ENCODE assay signal across 8 cellular contexts in the genomic region with DNA sequence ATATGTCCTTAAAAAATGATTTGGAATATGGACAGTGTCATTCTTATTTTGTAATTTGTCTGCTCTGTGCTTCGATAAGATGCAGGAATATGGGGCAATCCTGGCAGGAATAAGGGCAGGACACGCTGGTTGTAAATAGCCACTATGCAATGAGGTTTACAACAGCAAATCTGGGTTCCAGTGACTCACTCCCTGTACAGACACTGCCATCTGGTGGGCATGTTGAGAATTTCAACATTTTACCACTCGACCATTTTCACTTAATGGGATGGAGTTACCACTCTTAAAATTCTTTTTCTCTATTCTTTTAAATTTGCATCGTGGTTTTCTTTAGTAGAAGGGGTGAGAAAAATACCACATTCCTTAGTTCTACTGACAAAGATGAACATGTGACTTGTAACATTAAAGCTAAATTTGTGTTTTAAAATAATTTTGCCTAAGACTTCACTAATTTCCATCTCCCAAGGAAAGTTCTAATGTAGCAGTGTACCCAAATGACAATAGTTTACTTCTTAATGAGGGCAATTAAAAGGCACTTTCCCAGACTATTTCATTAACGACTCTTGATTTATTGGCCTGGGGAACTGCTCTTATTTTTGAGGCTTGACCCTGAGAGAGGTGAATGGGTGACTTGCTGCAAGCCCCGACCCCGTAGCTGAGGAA.
DNase-seq lines count a peak whose midpoint lies in the region; ATAC-seq and TF ChIP-seq lines count a peak whose summit lies in the region.

No MANE protein-coding gene starts in this region.

- H2AFZ ChIP-seq in HCT116 (ENCODE audit: low read depth, low read length, poor library complexity, severe bottlenecking): no peak overlapping the region
- H2AFZ ChIP-seq in hepatocyte: no peak overlapping the region

- no TSS peak for BruUV-seq in HCT116 (replicated peaks; lab: Mats Ljungman, UMichigan)

- H3K9ac ChIP-seq in HCT116 (ENCODE audit: low read length): no peak overlapping the region

- H3K4me2 ChIP-seq in HCT116 (ENCODE audit: low read length) (no peak overlapping the region), hepatocyte (no peak overlapping the region)

- H3K9me2 ChIP-seq in HCT116 (ENCODE audit: insufficient read depth): no peaks in the 10 kb centered on the region
- no peaks in the 10 kb centered on the region for H3K9me2 ChIP-seq in hepatocyte (replicated peaks; ENCODE audit: insufficient read depth)

- POLR2A ChIA-PET in HCT116 (lab: Charles Lee): no interaction called here

- H3K27ac ChIP-seq in HCT116 (ENCODE audit: low read depth, low read length) (no peak overlapping the region), hepatocyte (no peak overlapping the region)

- intact Hi-C loops in HCT116 (cut with micrococcal nuclease): loop anchor here (5.0 to 10.0 kb wide), 3 partner anchors 251 to 643 kb away; partner anchors contain the start of gene LRRN3

- peak; percentile 89 for TF ChIP-seq RAD21 in HCT116 (IDR thresholded peaks at IDR 0.05; ENCODE audit: low read depth)

- CTCF ChIA-PET in HCT116 (lab: Charles Lee): interaction anchor here (1.7 kb wide), 1 partner anchor 637 kb away, joined by 5 read pairs; no protein-coding TSS in a partner anchor

- H4K20me1 ChIP-seq in HCT116 (ENCODE audit: insufficient read depth) (no peaks in the 10 kb centered on the region), hepatocyte (ENCODE audit: insufficient read depth, poor library complexity, severe bottlenecking) (no peaks in the 10 kb centered on the region)

- no peaks in the 10 kb centered on the region for H3K9me3 ChIP-seq in HCT116 (ENCODE audit: control insufficient read depth in 1 of 2, insufficient read depth in 1 of 2, low read depth in 1 of 2, low read length in 2 of 2)
- no peaks in the 10 kb centered on the region for H3K9me3 ChIP-seq in hepatocyte (ENCODE audit: low read depth)

- H3K4me1 ChIP-seq in HCT116 (ENCODE audit: control insufficient read depth in 1 of 2, insufficient read depth in 2 of 2, low read length in 2 of 2) (no peaks in the 10 kb centered on the region), hepatocyte (ENCODE audit: insufficient read depth) (no peaks in the 10 kb centered on the region)

- no peak overlapping the region for H3K4me3 ChIP-seq in HCT116 (replicated peaks in 1 of 2; ENCODE audit: low read depth in 1 of 2, low read length in 2 of 2)
- no peak overlapping the region for H3K4me3 ChIP-seq in NB4 (ENCODE audit: low read depth, low read length)
- H3K4me3 ChIP-seq in astrocyte of the cerebellum (ENCODE audit: low read depth, low read length): no peak overlapping the region
- H3K4me3 ChIP-seq in hepatocyte: no peak overlapping the region

- ATAC-seq in HCT116 (peak; percentile 80), SK-N-SH treated with all-trans-retinoic acid at 6 μM for 48 hours (peak; percentile 90)

- WGBS in hepatocyte (ENCODE audit: low lambda C conversion rate, missing lambda C conversion rate): 34% methylated on average over 7 of the region's 7 CpGs

- H3K36me3 ChIP-seq in HCT116 (ENCODE audit: control insufficient read depth in 1 of 2, insufficient read depth in 2 of 2, low read length in 2 of 2): no peaks in the 10 kb centered on the region
- H3K36me3 ChIP-seq in hepatocyte (replicated peaks; ENCODE audit: insufficient read depth, low read depth): no peaks in the 10 kb centered on the region

- H3K27me3 ChIP-seq in HCT116 (ENCODE audit: insufficient read depth, low read length) (no peaks in the 10 kb centered on the region), hepatocyte (no peaks in the 10 kb centered on the region)

- TF ChIP-seq CTCF in HCT116 (IDR thresholded peaks at IDR 0.05 in 2 of 3, conservative IDR thresholded peaks at IDR 0.05 in 1 of 3; ENCODE audit: borderline replicate concordance in 1 of 3, insufficient read depth in 1 of 3, low read depth in 2 of 3, low read length in 2 of 3) (peak; percentile 59 to 88 (median 64)), NB4 (IDR thresholded peaks at IDR 0.05; ENCODE audit: low read depth, low read length) (peak; percentile 72), astrocyte of the cerebellum (IDR thresholded peaks at IDR 0.05; ENCODE audit: low read depth, low read length, missing control alignments) (peak; percentile 77), hepatocyte (IDR thresholded peaks at IDR 0.05; ENCODE audit: poor library complexity) (peak; percentile 87)

- in situ Hi-C loops in astrocyte of the cerebellum (cut with HindIII; ENCODE audit: low sequenced_read_pairs): no loop called here

- DNase-seq in NK-92 treated with Interleukin-12 subunit alpha and Interleukin-12 subunit beta, amount 100 ng/mL, for 24 hours (lab: John Stamatoyannopoulos, UW): peak; percentile 31
- DNase-seq in NK-92 (lab: John Stamatoyannopoulos, UW; ENCODE audit: unreplicated experiment): no peak
- DNase-seq in HCT116 (ENCODE audit: low read depth, low spot score): peak; percentile 52
- peak; percentile 74 for DNase-seq in NB4 (ENCODE audit: low read depth)
- DNase-seq in astrocyte of the cerebellum (ENCODE audit: low read depth): peak; percentile 59
- DNase-seq in hepatocyte (ENCODE audit: low spot score): peak; percentile 82
- peak; percentile 28 for DNase-seq in stimulated activated CD4-positive, alpha-beta T cell treated with anti-CD3 and anti-CD28 coated beads, Interleukin-12 subunit alpha, Interleukin-12 subunit beta, amount 100 ng/mL, for 4 hours

- RAD21 ChIA-PET in HCT116 (lab: Charles Lee; ENCODE audit: low non-redundant PET in 1 of 2, low total read pairs in 2 of 2, uncharacterized antibody in 2 of 2, unreplicated experiment in 2 of 2): no interaction called here

- TF ChIP-seq POLR2A in HCT116 (IDR thresholded peaks at IDR 0.05; ENCODE audit: borderline replicate concordance, extremely low read depth, insufficient read depth, insufficient read length) (no peak), NB4 (IDR thresholded peaks at IDR 0.05; ENCODE audit: extremely low read depth, insufficient read length) (no peak)

- H3K79me2 ChIP-seq in HCT116 (ENCODE audit: insufficient read depth, low read length): no peaks in the 10 kb centered on the region
- H3K79me2 ChIP-seq in hepatocyte: no peaks in the 10 kb centered on the region

TF ChIP-seq in HCT116, 20 proteins besides CTCF, POLR2A, EP300 and RAD21 (continues in another document):
- no peak for TF ChIP-seq ZFX (IDR thresholded peaks at IDR 0.05)
- no peak for TF ChIP-seq REST (IDR thresholded peaks at IDR 0.05; ENCODE audit: low read depth)
- TF ChIP-seq SRF (IDR thresholded peaks at IDR 0.05; ENCODE audit: low read depth): no peak
- TF ChIP-seq FOSL1 (IDR thresholded peaks at IDR 0.05; ENCODE audit: low read depth): no peak
- no peak for TF ChIP-seq SP1 (IDR thresholded peaks at IDR 0.05; ENCODE audit: low read depth)

TF ChIP-seq in SK-N-SH treated with all-trans-retinoic acid at 6 μM for 48 hours, 23 proteins besides CTCF, POLR2A, EP300 and RAD21:
- TF ChIP-seq BACH2 (CRISPR knock-in tag; IDR thresholded peaks at IDR 0.05; ENCODE audit: borderline replicate concordance) (0 out of 2 replicates have a peak, but pooled peaks have one; percentile 55), ZFP3 (CRISPR knock-in tag; IDR thresholded peaks at IDR 0.05) (no peak)
